12 cellular contexts compared by ENCODE assay signal in the genomic region with DNA sequence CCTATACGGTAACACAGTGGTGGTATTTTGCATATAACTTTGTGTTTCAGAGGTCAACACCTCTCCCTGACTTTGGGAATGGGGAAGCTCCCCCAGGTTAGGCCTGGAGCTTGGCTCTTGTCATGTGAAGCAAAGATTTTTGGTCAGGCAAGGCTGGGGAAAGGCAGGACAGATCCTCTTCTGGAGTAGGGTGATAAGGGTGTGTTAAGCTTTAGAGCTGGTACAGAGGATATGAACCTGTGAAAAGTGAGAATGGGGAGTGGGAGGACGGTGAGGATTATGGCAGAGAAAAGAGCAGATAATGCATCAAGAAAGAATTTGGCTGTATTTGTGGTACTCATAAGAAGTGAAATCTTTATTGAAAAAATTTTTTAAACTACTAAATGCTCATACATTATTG. TPM values are rescaled to one million over a fixed set of nuclear protein-coding genes. Genes with fewer than 3 reads are reported as not detected.
DNase-seq lines count a peak whose midpoint lies in the region; ATAC-seq lines count a peak whose summit lies in the region.
"Had no signal": no experiment of that assay in that cellular context is flagged by ENCODE, and none has a peak within 500 bp of the region (broad histone marks: within the 10 kb centered on the region; RNA-seq: fewer than 3 reads in every experiment).

No MANE protein-coding gene starts in this region.

- ATAC-seq in activated T-cell treated with anti-CD3 and anti-CD28 coated beads, Interleukin-2, amount 50 U/mL, for 72 hours (replicated peaks in 1 of 2), result no peak
- no peak for ATAC-seq in central memory CD8-positive, alpha-beta T cell (replicated peaks; ENCODE audit: extremely low read depth, poor library complexity, severe bottlenecking)
- ATAC-seq in stimulated activated effector memory CD8-positive, alpha-beta T cell treated with anti-CD3 and anti-CD28 coated beads, Interleukin-12 subunit alpha, Interleukin-12 subunit beta, amount 100 ng/mL, for 72 hours, result no peak
- no peak for ATAC-seq in HG02938 (IDR thresholded peaks at IDR 0.05; ENCODE audit: unreplicated experiment)

- H3K4me3 Mint-ChIP-seq in activated T-cell treated with anti-CD3 and anti-CD28 coated beads, Interleukin-2, amount 50 U/mL, for 72 hours, result peak overlapping the region; percentile 63 to 65
- peak overlapping the region; percentile 94 for H3K4me3 Mint-ChIP-seq in central memory CD8-positive, alpha-beta T cell
- peak overlapping the region; percentile 93 for H3K4me3 Mint-ChIP-seq in stimulated activated effector memory CD8-positive, alpha-beta T cell treated with anti-CD3 and anti-CD28 coated beads, Interleukin-12 subunit alpha, Interleukin-12 subunit beta, amount 100 ng/mL, for 72 hours

- no peak for DNase-seq in activated T-cell treated with anti-CD3 and anti-CD28 coated beads, Interleukin-2, amount 50 U/mL, for 72 hours
- DNase-seq in activated T-cell treated with anti-CD3 and anti-CD28 coated beads for 4 hours, result no peak
- DNase-seq in OCI-M1 (lab: John Stamatoyannopoulos, UW), result peak; percentile 50
- DNase-seq in central memory CD8-positive, alpha-beta T cell (ENCODE audit: low spot score in 2 of 2), result no peak
- DNase-seq in stimulated activated effector memory CD8-positive, alpha-beta T cell treated with anti-CD3 and anti-CD28 coated beads, Interleukin-12 subunit alpha, Interleukin-12 subunit beta, amount 100 ng/mL, for 72 hours (ENCODE audit: low spot score in 2 of 2), result no peak
- DNase-seq in C1 segment of cervical spinal cord (lab: John Stamatoyannopoulos, UW), result no peak
- no peak for DNase-seq in amygdala (lab: John Stamatoyannopoulos, UW)
- DNase-seq: dorsolateral prefrontal cortex; NCI-H1417; stimulated activated CD4-positive, alpha-beta T cell treated with anti-CD3 and anti-CD28 coated beads, Interleukin-12 subunit alpha, Interleukin-12 subunit beta, amount 100 ng/mL, for 4 hours; T1000 had no signal

- peaks cover 11% of the 10 kb centered on the region for H3K27me3 Mint-ChIP-seq in activated T-cell treated with anti-CD3 and anti-CD28 coated beads, Interleukin-2, amount 50 U/mL, for 72 hours (ENCODE audit: low read depth)
- H3K27me3 Mint-ChIP-seq in central memory CD8-positive, alpha-beta T cell, result peaks cover 14% of the 10 kb centered on the region

- H3K4me1 Mint-ChIP-seq in activated T-cell treated with anti-CD3 and anti-CD28 coated beads, Interleukin-2, amount 50 U/mL, for 72 hours (ENCODE audit: low read depth), result peaks cover 48% of the 10 kb centered on the region
- H3K4me1 Mint-ChIP-seq in central memory CD8-positive, alpha-beta T cell, result peaks cover 51% of the 10 kb centered on the region
- H3K4me1 Mint-ChIP-seq in stimulated activated effector memory CD8-positive, alpha-beta T cell treated with anti-CD3 and anti-CD28 coated beads, Interleukin-12 subunit alpha, Interleukin-12 subunit beta, amount 100 ng/mL, for 72 hours, result peaks cover 42% of the 10 kb centered on the region

- H3K36me3 Mint-ChIP-seq in activated T-cell treated with anti-CD3 and anti-CD28 coated beads, Interleukin-2, amount 50 U/mL, for 72 hours (ENCODE audit: insufficient read depth in 2 of 2), result peaks cover 23 to 43% of the 10 kb centered on the region in 2 donors
- H3K36me3 Mint-ChIP-seq in central memory CD8-positive, alpha-beta T cell (ENCODE audit: insufficient read depth), result peaks cover 43% of the 10 kb centered on the region
- H3K36me3 Mint-ChIP-seq in stimulated activated effector memory CD8-positive, alpha-beta T cell treated with anti-CD3 and anti-CD28 coated beads, Interleukin-12 subunit alpha, Interleukin-12 subunit beta, amount 100 ng/mL, for 72 hours, result peaks cover 69% of the 10 kb centered on the region

- peak overlapping the region; percentile 46 for H3K27ac Mint-ChIP-seq in activated T-cell treated with anti-CD3 and anti-CD28 coated beads, Interleukin-2, amount 50 U/mL, for 72 hours
- H3K27ac Mint-ChIP-seq in central memory CD8-positive, alpha-beta T cell (ENCODE audit: low read depth), result no peak overlapping the region
- H3K27ac Mint-ChIP-seq in stimulated activated effector memory CD8-positive, alpha-beta T cell treated with anti-CD3 and anti-CD28 coated beads, Interleukin-12 subunit alpha, Interleukin-12 subunit beta, amount 100 ng/mL, for 72 hours, result no peak overlapping the region

- peaks cover 15 to 19% of the 10 kb centered on the region in 2 donors for H3K9me3 Mint-ChIP-seq in activated T-cell treated with anti-CD3 and anti-CD28 coated beads, Interleukin-2, amount 50 U/mL, for 72 hours
- no peaks in the 10 kb centered on the region for H3K9me3 Mint-ChIP-seq in central memory CD8-positive, alpha-beta T cell
- H3K9me3 Mint-ChIP-seq in stimulated activated effector memory CD8-positive, alpha-beta T cell treated with anti-CD3 and anti-CD28 coated beads, Interleukin-12 subunit alpha, Interleukin-12 subunit beta, amount 100 ng/mL, for 72 hours, result peaks cover 7% of the 10 kb centered on the region

RNA-seq across cellular contexts. Expression of a gene that starts 2.3 kb away (rescaled TPM):
- total RNA-seq in activated T-cell treated with anti-CD3 and anti-CD28 coated beads, Interleukin-2, amount 50 U/mL, for 72 hours, result 10 to 100 TPM; 56.7 to 68.2 TPM

RNA-seq across cellular contexts. Expression of a gene that starts 24.9 kb away (rescaled TPM):
- total RNA-seq in activated T-cell treated with anti-CD3 and anti-CD28 coated beads, Interleukin-2, amount 50 U/mL, for 72 hours, result 1 to 10 TPM; 2.3 to 2.9 TPM

RNA-seq across cellular contexts. Expression of a gene that starts 25.1 kb away (rescaled TPM):
- 100 to 1,000 TPM in 1 of 2 donors, 10 to 100 TPM in 1; 88.5 to 101 TPM for total RNA-seq in activated T-cell treated with anti-CD3 and anti-CD28 coated beads, Interleukin-2, amount 50 U/mL, for 72 hours
